ENCODE assay signal across 8 cellular contexts in the genomic region with DNA sequence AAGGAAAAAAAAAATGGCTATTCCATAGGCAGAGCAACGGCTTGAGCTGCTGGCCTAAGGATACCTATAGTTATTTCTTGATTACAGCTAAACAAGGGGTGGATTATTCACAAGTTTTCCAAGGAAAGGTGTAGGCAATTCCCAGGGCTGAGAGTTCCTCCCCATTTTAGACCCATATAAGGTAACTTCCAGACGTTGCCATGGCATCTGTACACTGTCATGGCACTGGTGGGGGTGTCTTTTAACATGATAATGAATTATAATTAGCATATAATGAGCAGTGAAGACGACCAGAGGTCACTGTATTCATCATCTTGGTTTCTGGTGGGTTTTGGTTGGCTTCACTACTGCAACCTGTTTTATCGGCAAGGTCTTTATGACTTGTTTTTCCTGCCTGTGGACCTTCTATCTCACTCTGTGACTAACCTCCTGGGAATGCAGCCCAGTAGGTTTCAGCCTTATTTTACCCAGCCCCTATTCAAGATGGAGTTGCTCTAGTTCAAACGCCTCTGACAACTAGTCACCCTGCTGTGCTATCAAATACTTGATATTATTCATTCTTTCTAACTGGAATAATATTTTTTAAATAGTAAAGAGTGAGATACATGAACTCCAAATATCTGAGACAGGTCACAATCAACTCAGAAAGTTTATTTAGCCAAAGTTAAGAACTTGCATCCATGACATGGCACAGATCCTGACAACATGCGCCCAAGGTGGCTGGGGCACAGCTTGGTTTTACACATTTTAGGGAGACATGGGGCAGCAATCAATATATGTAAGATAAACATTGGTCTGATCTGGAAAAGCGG. TPM values are rescaled to one million over a fixed set of nuclear protein-coding genes. Genes with fewer than 3 reads are reported as not detected.
A peak's percentile ranks its signal among the peaks of the same experiment; 100 is the strongest.
DNase-seq lines count a peak whose midpoint lies in the region; ATAC-seq and TF ChIP-seq lines count a peak whose summit lies in the region.

No MANE protein-coding gene starts in this region.

- H3K4me1 ChIP-seq in Panc1 (ENCODE audit: control insufficient read depth, insufficient read depth, low read length) = peaks cover 19% of the 10 kb centered on the region
- peaks cover 16% of the 10 kb centered on the region for H3K4me1 ChIP-seq in osteoblast (ENCODE audit: insufficient read depth, low read length)

- peak overlapping the region; percentile 97; the same call in 1 of the 2 replicates for H3K27ac ChIP-seq in Panc1 (ENCODE audit: low read length)
- H3K27ac ChIP-seq in epithelial cell of prostate = peak overlapping the region; percentile 76
- peak overlapping the region; percentile 97 for H3K27ac ChIP-seq in osteoblast (ENCODE audit: low read depth, low read length)

- peaks cover 3% of the 10 kb centered on the region; the same call in 1 of the 2 replicates for H3K36me3 ChIP-seq in Panc1 (ENCODE audit: control insufficient read depth, insufficient read depth, low read length)
- peaks cover 8% of the 10 kb centered on the region for H3K36me3 ChIP-seq in osteoblast (ENCODE audit: insufficient read depth, low read length)

- H4K20me1 ChIP-seq in osteoblast (ENCODE audit: insufficient read depth, low read length) = no peaks in the 10 kb centered on the region

- TF ChIP-seq CTCF in Panc1 (IDR thresholded peaks at IDR 0.05) = no peak
- TF ChIP-seq CTCF in osteoblast (IDR thresholded peaks at IDR 0.05; ENCODE audit: extremely low read depth, low read depth, low read length) = no peak

- ATAC-seq in Panc1 (no peak), HG02970 (IDR thresholded peaks at IDR 0.05; ENCODE audit: low FRiP score, unreplicated experiment) (no peak)

- POLR2A ChIA-PET in Panc1 (lab: Charles Lee) = no interaction called here

- intact Hi-C loops in Panc1 (cut with micrococcal nuclease; ENCODE audit: unreplicated experiment) = no loop called here

- H3K4me3 ChIP-seq in Panc1 (ENCODE audit: low read depth in 2 of 2, low read length in 2 of 2) (peak overlapping the region; percentile 88 to 91), osteoblast (ENCODE audit: insufficient read depth, low read length) (peak overlapping the region; percentile 96)

- no peaks in the 10 kb centered on the region for H3K27me3 ChIP-seq in Panc1 (ENCODE audit: control insufficient read depth, insufficient read depth, low read length)
- no peaks in the 10 kb centered on the region for H3K27me3 ChIP-seq in osteoblast (ENCODE audit: insufficient read depth, low read length)

- CTCF ChIA-PET in Panc1 (lab: Charles Lee) = no interaction called here

- DNase-seq in ELR (ENCODE audit: low read depth) (peak; percentile 66), Panc1 (ENCODE audit: low read depth, low spot score) (no peak), epithelial cell of prostate (ENCODE audit: low read depth, low spot score) (peak; percentile 65), osteoblast (ENCODE audit: insufficient read length, low spot score, missing footprints) (peak; percentile 32), NCI-H524 (lab: John Stamatoyannopoulos, UW) (no peak), cerebellum (ENCODE audit: low spot score) (no peak)
- no peak for DNase-seq in NK-92 treated with Interleukin-12 subunit alpha and Interleukin-12 subunit beta, amount 100 ng/mL, for 24 hours (lab: John Stamatoyannopoulos, UW)

- in situ Hi-C loops in Panc1 (cut with HindIII; ENCODE audit: low pct_unique_long_range_greater_than_20kb, low sequenced_read_pairs) = no loop called here

- no TSS peak for BruUV-seq in Panc1 (replicated peaks; lab: Mats Ljungman, UMichigan)

- H3K79me2 ChIP-seq in osteoblast (ENCODE audit: insufficient read depth, low read length) = peaks cover 29% of the 10 kb centered on the region

- H3K4me2 ChIP-seq in osteoblast (ENCODE audit: insufficient read depth, low read length) = peak overlapping the region; percentile 89

- H3K9me3 ChIP-seq in Panc1 (ENCODE audit: control insufficient read depth, insufficient read depth, low read depth, low read length) (no peaks in the 10 kb centered on the region), osteoblast (ENCODE audit: low read depth, low read length) (no peaks in the 10 kb centered on the region)

- H2AFZ ChIP-seq in osteoblast (ENCODE audit: low read length) = peak overlapping the region; percentile 98

RNA-seq across cellular contexts. Expression of a gene that starts 1.4 kb away (rescaled TPM):
- 13.7 TPM for total RNA-seq in Panc1 (2021; ENCODE audit: unreplicated experiment)
- polyA plus RNA-seq in Panc1 (2012; ENCODE audit: insufficient read length) = 7.6 TPM
- total RNA-seq in osteoblast = 32.9 and 35.9 TPM in 2 replicates
- 17.1 TPM for total RNA-seq in cerebellum

RNA-seq across cellular contexts. Expression of a gene that starts 42.7 kb away (rescaled TPM):
- total RNA-seq in Panc1 (2021; ENCODE audit: unreplicated experiment) = not detected
- polyA plus RNA-seq in Panc1 (2012; ENCODE audit: insufficient read length) = not detected
- not detected in 2 replicates for total RNA-seq in osteoblast
- total RNA-seq in cerebellum = 6.4 TPM

Comparison
In these comparisons a context has a peak if more than half of its experiments do, and no peak if none do; other contexts are left out.
1. DNase-seq: peak in ELR (single experiment), epithelial cell of prostate (single experiment) and osteoblast (single experiment); none in Panc1 (single experiment), NCI-H524 (0 of 2), NK-92 treated with Interleukin-12 subunit alpha and Interleukin-12 subunit beta, amount 100 ng/mL, for 24 hours (single experiment) and cerebellum (single experiment).
2. Peak in every context shown above with its lines, with median percentiles within 50 percentile points of each other: H3K27ac ChIP-seq.